8 cellular contexts compared by ENCODE assay signal in genomic region chr16:81745704-81746558, GRCh38. TPM values are rescaled to one million over a fixed set of nuclear protein-coding genes. Genes with fewer than 3 reads are reported as not detected.
DNase-seq lines count a peak whose midpoint lies in the region; ATAC-seq, FAIRE-seq and TF ChIP-seq lines count a peak whose summit lies in the region.

No MANE protein-coding gene starts in this region.

- peak; percentile 34; the same call in 1 of the 2 replicates for TF ChIP-seq POLR2A in A549 (IDR thresholded peaks at IDR 0.05; ENCODE audit: low read length)

- ATAC-seq in A549, result peak; percentile 87 to 93
- ATAC-seq in GM18517 (IDR thresholded peaks at IDR 0.05; ENCODE audit: unreplicated experiment), result peak; percentile 58
- peak; percentile 69 for ATAC-seq in HG03135 (IDR thresholded peaks at IDR 0.05; ENCODE audit: unreplicated experiment)

- CTCF ChIA-PET in A549 (lab: Yijun Ruan, JAX), result interaction anchor here (0.7 to 0.9 kb wide), 2 partner anchors 7 to 127 kb away, joined by 3 to 5 read pairs; no protein-coding TSS in a partner anchor

- WGBS in A549 (ENCODE audit: missing lambda C conversion rate), result 19% methylated on average over 33 of the region's 33 CpGs

- peak overlapping the region; percentile 84 for H3K4me2 ChIP-seq in A549

- no peak for TF ChIP-seq EP300 in A549 (IDR thresholded peaks at IDR 0.05)

- TF ChIP-seq CTCF in A549 (IDR thresholded peaks at IDR 0.05) (no peak), neutrophil (IDR thresholded peaks at IDR 0.05) (no peak)

- DNase-seq in A549 (ENCODE audit: low read depth in 1 of 2, low spot score in 1 of 2) (peak; percentile 65 to 78), RPMI8226 (peak; percentile 81), frontal cortex (ENCODE audit: low spot score in 2 of 2) (peak; percentile 43 to 71), substantia nigra (lab: John Stamatoyannopoulos, UW) (peak in 41 of 49 donors; percentile 8 to 73 (median 46))
- DNase-seq in activated effector memory CD4-positive, alpha-beta T cell treated with anti-CD3 and anti-CD28 coated beads, Interleukin-2, amount 50 U/mL, for 16 hours, result peak; percentile 91

- H3K4me3 ChIP-seq in A549 (peak overlapping the region; percentile 34), neutrophil (ENCODE audit: low read depth in 1 of 2, low read length in 1 of 2) (peak overlapping the region; percentile 66 to 76)

- peak overlapping the region; percentile 45 to 86 for H3K27ac ChIP-seq in A549
- peak overlapping the region; percentile 77 for H3K27ac ChIP-seq in neutrophil
- H3K27ac ChIP-seq in substantia nigra (ENCODE audit: low read depth, low read length, poor library complexity, severe bottlenecking), result peak overlapping the region; percentile 26

- TF ChIP-seq RAD21 in A549 (conservative IDR thresholded peaks at IDR 0.05 in 1 of 2, IDR thresholded peaks at IDR 0.05 in 1 of 2), result no peak

- POLR2A ChIA-PET in A549 (lab: Yijun Ruan, JAX), result no interaction called here

- H3K27me3 ChIP-seq in neutrophil, result no peaks in the 10 kb centered on the region

- no peaks in the 10 kb centered on the region for H3K36me3 ChIP-seq in neutrophil

- H3K9me3 ChIP-seq in A549, result no peaks in the 10 kb centered on the region
- H3K9me3 ChIP-seq in neutrophil, result no peaks in the 10 kb centered on the region

- H3K4me1 ChIP-seq in A549, result no peaks in the 10 kb centered on the region
- peaks cover 47 to 53% of the 10 kb centered on the region in 2 experiments for H3K4me1 ChIP-seq in neutrophil (ENCODE audit: control insufficient read depth in 1 of 2, insufficient read depth in 1 of 2, low read depth in 1 of 2, low read length in 1 of 2)

- FAIRE-seq in A549 (lab: Jason Lieb, UNC) (no peak), frontal cortex (lab: Jason Lieb, UNC) (no peak)

TF ChIP-seq in A549, 52 proteins besides CTCF, POLR2A, EP300 and RAD21:
- TF ChIP-seq TP53 (CRISPR knock-in tag; IDR thresholded peaks at IDR 0.05) (no peak), PHF8 (IDR thresholded peaks at IDR 0.05; ENCODE audit: borderline replicate concordance, low read depth) (peak; percentile 30; the same call in 1 of the 2 replicates), HOXB5 (CRISPR knock-in tag; IDR thresholded peaks at IDR 0.05) (no peak)

RNA-seq across cellular contexts. Expression of gene PLCG2, which starts 33.2 kb away (rescaled TPM):
- 6.0 and 8.2 TPM in 2 replicates for polyA plus RNA-seq in A549 (2011; rRNA removed)
- 3.6 and 4.2 TPM in 2 replicates for polyA plus RNA-seq in A549 (2012; cell fraction: cytosol; rRNA removed)
- 13.4 and 13.8 TPM in 2 replicates for polyA plus RNA-seq in A549 (2012; cell fraction: nucleus; rRNA removed)
- 2.5 to 2.8 TPM (median 2.8 TPM) in 3 replicates for polyA plus RNA-seq in A549 (2017; fragmentation: RNase III; extraction: RNeasy Plus Mini Kit Qiagen cat#74134 plus additional on column Dnase treatment)
- polyA minus RNA-seq in A549 (2011; rRNA and poly(A)+ RNA removed), result 16.9 and 22.0 TPM in 2 replicates
- 1.2 TPM for total RNA-seq in frontal cortex

Comparison
In these comparisons a context has a peak if more than half of its experiments do, and no peak if none do; other contexts are left out.
1. Peak in every context shown above with its lines: DNase-seq, ATAC-seq, H3K4me3 ChIP-seq and H3K27ac ChIP-seq.
2. H3K27ac ChIP-seq: peak in every context shown above with its lines; median percentile 77 in neutrophil; 66 in A549; 26 in substantia nigra.